ENCODE assay signal across 22 cellular contexts in the genomic region with DNA sequence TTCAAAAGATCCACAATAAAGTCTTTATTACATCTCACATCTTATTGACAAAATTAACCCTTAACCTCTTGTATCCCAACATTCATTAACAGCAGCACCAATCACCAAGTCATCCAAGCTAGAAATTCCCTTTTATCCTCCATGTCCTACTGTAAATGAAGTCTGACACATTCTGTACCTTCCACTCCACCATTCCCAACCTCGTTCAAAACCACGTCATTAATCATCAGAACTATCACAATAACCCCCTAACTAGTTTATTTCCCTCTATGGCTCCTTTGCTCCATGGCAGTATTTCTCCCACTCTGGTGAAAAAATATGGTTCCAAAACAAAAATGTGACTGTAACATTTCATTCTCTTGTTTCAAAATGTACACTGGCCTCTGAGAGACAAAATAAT.
DNase-seq lines count a peak whose midpoint lies in the region; ATAC-seq and TF ChIP-seq lines count a peak whose summit lies in the region.
"Had no signal": no experiment of that assay in that cellular context is flagged by ENCODE, and none has a peak within 500 bp of the region (broad histone marks: within the 10 kb centered on the region; RNA-seq: fewer than 3 reads in every experiment).

No MANE protein-coding gene starts in this region.

- no peak overlapping the region for H3K4me3 Mint-ChIP-seq in stimulated activated naive B cell treated with anti-CD40 and anti-IgM and Interleukin-4, amounts not matched to agents 10 μg/mL and 1 μg/mL and 100 μg/mL, for 72 hours
- H3K4me3 Mint-ChIP-seq: B cell, CD14-positive monocyte had no signal

- H3K4me1 ChIP-seq in ACC112 (ENCODE audit: control insufficient read depth, insufficient read depth, low read length, unreplicated experiment) (peaks cover 25% of the 10 kb centered on the region), Loucy (ENCODE audit: insufficient read depth, low read length, poor library complexity, severe bottlenecking) (no peaks in the 10 kb centered on the region)

- DNase-seq in astrocyte of the cerebellum (ENCODE audit: low read depth) (peak; percentile 27), kidney tubule cell (ENCODE audit: low spot score) (peak; percentile 29), SHP77 treated with DMSO at 0.1 percent for 48 hours (lab: John Stamatoyannopoulos, UW) (no peak)
- no peak for DNase-seq in stimulated activated CD4-positive, alpha-beta T cell treated with anti-CD3 and anti-CD28 coated beads, Interleukin-12 subunit alpha, Interleukin-12 subunit beta, amount 100 ng/mL, for 4 hours
- no peak for DNase-seq in stimulated activated naive B cell treated with anti-CD40 and anti-IgM and Interleukin-4, amounts not matched to agents 10 μg/mL and 1 μg/mL and 100 μg/mL, for 72 hours
- DNase-seq: DMS53, GF-D8, H7, Karpas-422, MG63, NCI-H1048, NCI-H1417 treated with DMSO at 0.1 percent for 48 hours, NCI-H187, NCI-H2107, NCI-H524 treated with DMSO at 0.1 percent for 48 hours, NCI-H82, SW 1271 had no signal

- no peak overlapping the region for H3K4me2 ChIP-seq in Loucy (ENCODE audit: low read depth, low read length, poor library complexity, severe bottlenecking)

- no peak overlapping the region for H3K9ac ChIP-seq in Loucy (ENCODE audit: low read depth, low read length, poor library complexity, severe bottlenecking)

- no peaks in the 10 kb centered on the region for H3K9me3 ChIP-seq in Loucy (ENCODE audit: insufficient read depth, low read depth, low read length)
- H3K9me3 ChIP-seq: MG63 had no signal

- H2AFZ ChIP-seq in ACC112 (ENCODE audit: low read length, unreplicated experiment) (no peak overlapping the region), Loucy (ENCODE audit: low read length) (peak overlapping the region; percentile 49; the same call in 1 of the 2 replicates)

- no peaks in the 10 kb centered on the region for H3K4me1 Mint-ChIP-seq in stimulated activated naive B cell treated with anti-CD40 and anti-IgM and Interleukin-4, amounts not matched to agents 10 μg/mL and 1 μg/mL and 100 μg/mL, for 72 hours
- H3K4me1 Mint-ChIP-seq: B cell, CD14-positive monocyte had no signal

- no peak overlapping the region for H3K27ac Mint-ChIP-seq in stimulated activated naive B cell treated with anti-CD40 and anti-IgM and Interleukin-4, amounts not matched to agents 10 μg/mL and 1 μg/mL and 100 μg/mL, for 72 hours
- H3K27ac Mint-ChIP-seq: B cell, CD14-positive monocyte had no signal

- H3K36me3 Mint-ChIP-seq in stimulated activated naive B cell treated with anti-CD40 and anti-IgM and Interleukin-4, amounts not matched to agents 10 μg/mL and 1 μg/mL and 100 μg/mL, for 72 hours, result no peaks in the 10 kb centered on the region
- H3K36me3 Mint-ChIP-seq: CD14-positive monocyte had no signal

- no peaks in the 10 kb centered on the region for H3K9me2 ChIP-seq in Loucy (replicated peaks; ENCODE audit: low read depth, low read length)

- H3K9me3 Mint-ChIP-seq in stimulated activated naive B cell treated with anti-CD40 and anti-IgM and Interleukin-4, amounts not matched to agents 10 μg/mL and 1 μg/mL and 100 μg/mL, for 72 hours, result no peaks in the 10 kb centered on the region

- peak overlapping the region; percentile 96; the same call in 1 of the 2 replicates for H3K27ac ChIP-seq in ACC112 (ENCODE audit: low read depth, low read length)

- no peaks in the 10 kb centered on the region for H3K27me3 ChIP-seq in ACC112 (ENCODE audit: insufficient read depth, low read length)
- no peaks in the 10 kb centered on the region for H3K27me3 ChIP-seq in Loucy (ENCODE audit: insufficient read depth, low read length, poor library complexity, severe bottlenecking)
- H3K27me3 ChIP-seq: MG63 had no signal

- no peaks in the 10 kb centered on the region for H3K27me3 Mint-ChIP-seq in stimulated activated naive B cell treated with anti-CD40 and anti-IgM and Interleukin-4, amounts not matched to agents 10 μg/mL and 1 μg/mL and 100 μg/mL, for 72 hours
- H3K27me3 Mint-ChIP-seq: B cell had no signal

- H3F3A ChIP-seq in Loucy (ENCODE audit: low read depth), result no peaks in the 10 kb centered on the region

- H3K36me3 ChIP-seq in ACC112 (ENCODE audit: insufficient read depth, low read length), result no peaks in the 10 kb centered on the region
- H3K36me3 ChIP-seq in Loucy (ENCODE audit: insufficient read depth, low read length), result no peaks in the 10 kb centered on the region
- H3K36me3 ChIP-seq: MG63 had no signal

- TF ChIP-seq CTCF in Loucy (conservative IDR thresholded peaks at IDR 0.05; ENCODE audit: low read length) (no peak), astrocyte of the cerebellum (IDR thresholded peaks at IDR 0.05; ENCODE audit: low read depth, low read length, missing control alignments) (no peak)

- no peaks in the 10 kb centered on the region for H3K79me2 ChIP-seq in ACC112 (ENCODE audit: control insufficient read depth, insufficient read depth, low read length, unreplicated experiment)
- no peaks in the 10 kb centered on the region for H3K79me2 ChIP-seq in Loucy (ENCODE audit: insufficient read depth, low read length)

- no peak for ATAC-seq in stimulated activated naive B cell treated with anti-CD40 and anti-IgM and Interleukin-4, amounts not matched to agents 10 μg/mL and 1 μg/mL and 100 μg/mL, for 72 hours (replicated peaks)
- ATAC-seq: Right ventricle myocardium inferior had no signal

- H4K20me1 ChIP-seq in Loucy (ENCODE audit: insufficient read depth, low read length, poor library complexity, severe bottlenecking), result no peaks in the 10 kb centered on the region

- in situ Hi-C loops in astrocyte of the cerebellum (cut with HindIII; ENCODE audit: low sequenced_read_pairs), result no loop called here

- no peak overlapping the region for H3K4me3 ChIP-seq in ACC112 (ENCODE audit: low read depth, low read length)
- no peak overlapping the region for H3K4me3 ChIP-seq in Loucy (ENCODE audit: low read length, poor library complexity, severe bottlenecking)
- no peak overlapping the region for H3K4me3 ChIP-seq in astrocyte of the cerebellum (ENCODE audit: low read depth, low read length)
- H3K4me3 ChIP-seq: MG63 had no signal

Comparison
In these comparisons a context has a peak if more than half of its experiments do, and no peak if none do; other contexts are left out.
1. DNase-seq: peak in astrocyte of the cerebellum (single experiment) and kidney tubule cell (single experiment); none in SHP77 treated with DMSO at 0.1 percent for 48 hours (single experiment), stimulated activated CD4-positive, alpha-beta T cell treated with anti-CD3 and anti-CD28 coated beads, Interleukin-12 subunit alpha, Interleukin-12 subunit beta, amount 100 ng/mL, for 4 hours (single experiment) and stimulated activated naive B cell treated with anti-CD40 and anti-IgM and Interleukin-4, amounts not matched to agents 10 μg/mL and 1 μg/mL and 100 μg/mL, for 72 hours (single experiment).